Comparison of ENCODE assay signal across 8 cellular contexts in genomic region chr16:87463722-87464690, GRCh38. TPM values are rescaled to one million over a fixed set of nuclear protein-coding genes. Genes with fewer than 3 reads are reported as not detected.
A peak's percentile ranks its signal among the peaks of the same experiment; 100 is the strongest.
DNase-seq lines count a peak whose midpoint lies in the region; ATAC-seq and TF ChIP-seq lines count a peak whose summit lies in the region.

No MANE protein-coding gene starts in this region.

- ATAC-seq in HG02642 (IDR thresholded peaks at IDR 0.05; ENCODE audit: poor library complexity, unreplicated experiment) = peak; percentile 34
- ATAC-seq in omental fat pad (ENCODE audit: low FRiP score) = peak; percentile 24
- ATAC-seq in GM18498 (IDR thresholded peaks at IDR 0.05; ENCODE audit: unreplicated experiment) = no peak

- CTCF ChIA-PET in AG04449 (lab: Yijun Ruan, JAX) = interaction anchor here (0.9 to 1.6 kb wide), 5 partner anchors 11 to 49 kb away, joined by 3 to 4 read pairs (median 3); no protein-coding TSS in a partner anchor

- TF ChIP-seq CTCF in AG04449 (IDR thresholded peaks at IDR 0.05; ENCODE audit: insufficient read depth, low read length, missing control alignments) = no peak
- TF ChIP-seq CTCF in epithelial cell of esophagus (IDR thresholded peaks at IDR 0.05; ENCODE audit: insufficient read depth, low read depth, low read length, missing control alignments) = no peak
- no peak for TF ChIP-seq CTCF in omental fat pad (IDR thresholded peaks at IDR 0.05)

- H3K4me3 ChIP-seq in AG04449 (ENCODE audit: low read depth, low read length) = peak overlapping the region; percentile 26
- no peak overlapping the region for H3K4me3 ChIP-seq in epithelial cell of esophagus (ENCODE audit: low read length)
- no peak overlapping the region for H3K4me3 ChIP-seq in H7 (ENCODE audit: insufficient read depth, low read depth, low read length)

- no peaks in the 10 kb centered on the region for H3K27me3 ChIP-seq in H7 (ENCODE audit: control insufficient read depth, insufficient read depth, low read length)

- DNase-seq in AG04449 (ENCODE audit: low read depth, low spot score) (no peak), epithelial cell of esophagus (ENCODE audit: low read depth) (peak; percentile 34), omental fat pad (ENCODE audit: low spot score) (no peak), cerebellar cortex (ENCODE audit: low spot score) (no peak), H7 (no peak)
- peak; percentile 43 for DNase-seq in activated CD4-positive, CD25-positive, alpha-beta regulatory T cell treated with anti-CD3 and anti-CD28 coated beads, Interleukin-2, amount 50 U/mL, for 72 hours

- peaks cover 1% of the 10 kb centered on the region for H3K36me3 ChIP-seq in H7 (replicated peaks; ENCODE audit: control insufficient read depth, insufficient read depth, low read length)

- POLR2A ChIA-PET in AG04449 (lab: Yijun Ruan, JAX) = interaction anchor here (1.2 to 2.0 kb wide), 3 partner anchors 7 to 118 kb away, joined by 3 to 4 read pairs (median 4); no protein-coding TSS in a partner anchor

RNA-seq across cellular contexts. Expression of gene ZCCHC14, which starts 28.8 kb away (rescaled TPM):
- 10 to 100 TPM in 3 of 4 donors, 1 to 10 TPM in 1; 8.9 to 20.5 (median 10.8) TPM for total RNA-seq in omental fat pad
- total RNA-seq in H7 (2014; rRNA removed; shearing (Covaris generic)) = 12.2 and 13.3 TPM in 2 replicates

Comparison
In these comparisons a context has a peak if more than half of its experiments do, and no peak if none do; other contexts are left out.
1. DNase-seq: peak in activated CD4-positive, CD25-positive, alpha-beta regulatory T cell treated with anti-CD3 and anti-CD28 coated beads, Interleukin-2, amount 50 U/mL, for 72 hours (single experiment) and epithelial cell of esophagus (single experiment); none in AG04449 (single experiment), omental fat pad (single experiment), cerebellar cortex (single experiment) and H7 (single experiment).